ENCODE assay signal across 11 cellular contexts in genomic region chr5:95591490-95591901, GRCh38. TPM values are rescaled to one million over a fixed set of nuclear protein-coding genes. Genes with fewer than 3 reads are reported as not detected.
DNase-seq lines count a peak whose midpoint lies in the region; ATAC-seq and TF ChIP-seq lines count a peak whose summit lies in the region.
"Had no signal": no experiment of that assay in that cellular context is flagged by ENCODE, and none has a peak within 500 bp of the region (broad histone marks: within the 10 kb centered on the region; RNA-seq: fewer than 3 reads in every experiment).

No MANE protein-coding gene starts in this region.

- H3K4me3 ChIP-seq in fibroblast of the aortic adventitia (ENCODE audit: low read depth, low read length) (no peak overlapping the region), gastrocnemius medialis (no peak overlapping the region), Peyer's patch (no peak overlapping the region)

- DNase-seq in GM10248 (ENCODE audit: extremely low spot score) (peak; percentile 33), HS-27A (ENCODE audit: low read depth) (peak; percentile 2), fibroblast of the aortic adventitia (ENCODE audit: low read depth) (peak; percentile 60), NCI-H2081 (lab: John Stamatoyannopoulos, UW) (no peak), gastrocnemius medialis (no peak), NCI-H774 (lab: John Stamatoyannopoulos, UW) (no peak), Peyer's patch (no peak)
- DNase-seq: Right ventricle myocardium superior had no signal

- TF ChIP-seq CTCF in GM10248 (IDR thresholded peaks at IDR 0.05; ENCODE audit: control extremely low read depth, extremely low read depth, low read depth, missing control alignments) (no peak), fibroblast of the aortic adventitia (IDR thresholded peaks at IDR 0.05; ENCODE audit: insufficient read depth, low read length) (no peak), gastrocnemius medialis (IDR thresholded peaks at IDR 0.05 in 4 of 5, conservative IDR thresholded peaks at IDR 0.05 in 1 of 5) (no peak), Peyer's patch (IDR thresholded peaks at IDR 0.05) (no peak)

- H3K27ac ChIP-seq in gastrocnemius medialis (no peak overlapping the region), Peyer's patch (no peak overlapping the region)
- H3K27ac ChIP-seq: neutrophil had no signal

- H3K4me1 ChIP-seq in gastrocnemius medialis (peaks cover 5 to 7% of the 10 kb centered on the region in 2 donors), Peyer's patch (no peaks in the 10 kb centered on the region)

- POLR2A ChIA-PET in GM10248 (lab: Yijun Ruan, JAX), result no interaction called here

- in situ Hi-C loops in gastrocnemius medialis (cut with MboI; ENCODE audit: low sequenced_read_pairs in 4 of 4), result no loop called here

- intact Hi-C loops in gastrocnemius medialis (cut with DNase I; ENCODE audit: low total_unique reads), result no loop called here

- H3K9me3 ChIP-seq in gastrocnemius medialis, result no peaks in the 10 kb centered on the region
- no peaks in the 10 kb centered on the region for H3K9me3 ChIP-seq in Peyer's patch
- H3K9me3 ChIP-seq: neutrophil had no signal

- no peaks in the 10 kb centered on the region for H3K36me3 ChIP-seq in gastrocnemius medialis
- H3K36me3 ChIP-seq in Peyer's patch, result no peaks in the 10 kb centered on the region
- H3K36me3 ChIP-seq: neutrophil had no signal

- TF ChIP-seq POLR2A in gastrocnemius medialis (IDR thresholded peaks at IDR 0.05) (no peak), Peyer's patch (IDR thresholded peaks at IDR 0.05) (no peak)

- no peaks in the 10 kb centered on the region for H3K27me3 ChIP-seq in gastrocnemius medialis
- H3K27me3 ChIP-seq in Peyer's patch, result no peaks in the 10 kb centered on the region
- H3K27me3 ChIP-seq: neutrophil had no signal

- ATAC-seq in GM21576 (IDR thresholded peaks at IDR 0.05; ENCODE audit: unreplicated experiment) (peak; percentile 93), gastrocnemius medialis (no peak)

- CTCF ChIA-PET in GM10248 (lab: Yijun Ruan, JAX), result no interaction called here

RNA-seq across cellular contexts. Expression of gene GPR150, which starts 28.4 kb away (rescaled TPM):
- 0.27 and 0.98 TPM in 2 replicates for total RNA-seq in fibroblast of the aortic adventitia (ENCODE audit: low replicate concordance)
- total RNA-seq in gastrocnemius medialis, result under 1 TPM in 3 of 4 donors, not detected in 1; 0.29 to 0.59 (median 0.29) TPM
- 1 to 10 TPM in 1 of 4 donors, under 1 TPM in 1, not detected in 2; 0.95 to 4.1 TPM for total RNA-seq in Peyer's patch
- total RNA-seq: Right ventricle myocardium superior, urinary bladder had no signal

RNA-seq across cellular contexts. Expression of gene ARSK, which starts 36.6 kb away (rescaled TPM):
- total RNA-seq in fibroblast of the aortic adventitia (ENCODE audit: low replicate concordance), result 8.6 and 19.0 TPM in 2 replicates
- total RNA-seq in gastrocnemius medialis, result 1 to 10 TPM; 2.3 to 4.3 (median 2.8) TPM
- 1 to 10 TPM in 3 of 4 donors, under 1 TPM in 1; 0.76 to 6.6 (median 2.1) TPM for total RNA-seq in Peyer's patch

RNA-seq across cellular contexts. Expression of gene SKIC3, which starts 36.7 kb away (rescaled TPM):
- total RNA-seq in fibroblast of the aortic adventitia (ENCODE audit: low replicate concordance) (146 and 163 TPM in 2 replicates), gastrocnemius medialis (10 to 100 TPM; 40.6 to 54.4 (median 43.4) TPM), Peyer's patch (10 to 100 TPM; 47.8 to 84.2 (median 64.2) TPM)

RNA-seq across cellular contexts. Expression of gene RFESD, which starts 55.1 kb away (rescaled TPM):
- total RNA-seq in fibroblast of the aortic adventitia (ENCODE audit: low replicate concordance) (0.33 and 4.7 TPM in 2 replicates), gastrocnemius medialis (1 to 10 TPM in 3 of 4 donors, under 1 TPM in 1; 0.89 to 2.9 (median 1.6) TPM), Peyer's patch (1 to 10 TPM in 1 of 4 donors, not detected in 3; 1.7 TPM)

Comparison
In these comparisons a context has a peak if more than half of its experiments do, and no peak if none do; other contexts are left out.
1. DNase-seq: peak in GM10248 (single experiment), HS-27A (single experiment) and fibroblast of the aortic adventitia (single experiment); none in NCI-H2081 (0 of 2), gastrocnemius medialis (0 of 2), NCI-H774 (single experiment) and Peyer's patch (0 of 3).